In the genomic region with DNA sequence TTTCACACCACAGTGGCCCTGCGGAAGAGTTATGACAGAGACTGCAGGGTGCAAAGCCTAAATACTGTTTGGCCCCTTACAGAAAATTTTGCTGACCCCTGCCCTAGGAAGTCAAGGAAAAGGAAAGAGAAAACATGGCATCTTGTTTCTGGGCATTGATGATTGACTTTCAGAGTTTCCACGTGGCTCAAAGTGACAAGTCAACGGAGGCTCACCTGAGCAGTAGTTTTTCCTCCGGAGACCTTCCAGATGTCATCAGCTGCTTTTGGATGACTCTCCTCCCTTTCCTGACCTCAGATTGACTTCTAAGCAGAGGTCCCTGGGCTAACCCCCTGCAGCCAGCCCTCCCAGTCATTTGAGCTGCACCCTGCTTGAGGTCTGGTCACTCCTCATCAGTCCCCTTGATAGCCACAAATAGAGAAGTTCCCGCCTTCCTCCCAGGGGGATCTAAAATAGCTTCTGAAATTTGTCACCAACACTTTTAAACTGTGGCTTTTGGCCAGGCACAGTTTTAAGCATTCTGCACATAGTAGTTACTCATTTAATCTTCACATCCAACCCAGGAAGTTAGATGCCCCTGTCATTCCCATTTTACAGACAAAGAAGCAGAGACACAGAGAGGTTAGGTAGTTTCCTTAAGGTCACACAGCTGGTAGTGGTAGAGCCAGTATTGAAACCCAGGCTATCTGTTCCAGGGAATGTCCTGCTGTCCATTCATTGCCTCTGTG, we compare ENCODE assay signal across 19 cellular contexts.
DNase-seq lines count a peak whose midpoint lies in the region; ATAC-seq lines count a peak whose summit lies in the region.
"Had no signal": no experiment of that assay in that cellular context is flagged by ENCODE, and none has a peak within 500 bp of the region (broad histone marks: within the 10 kb centered on the region; RNA-seq: fewer than 3 reads in every experiment).

No MANE protein-coding gene starts in this region.

- CTCF ChIA-PET in CD8-positive, alpha-beta memory T cell (lab: Charles Lee) = interaction anchor here (1.9 kb wide), 1 partner anchor 143 kb away, joined by 5 read pairs; the partner anchor contains the start of gene CHST11

- H3K36me3 ChIP-seq in CD8-positive, alpha-beta memory T cell (ENCODE audit: insufficient read depth, low read length) = no peaks in the 10 kb centered on the region
- peaks cover 36% of the 10 kb centered on the region for H3K36me3 ChIP-seq in KOPT-K1 (ENCODE audit: insufficient read depth, low read length)
- H3K36me3 ChIP-seq: suprapubic skin had no signal

- POLR2A ChIA-PET in CD8-positive, alpha-beta memory T cell (lab: Charles Lee) = no interaction called here

- peaks cover 31% of the 10 kb centered on the region for H3K4me1 ChIP-seq in CD8-positive, alpha-beta memory T cell (ENCODE audit: insufficient read depth, low read length)

- no peak for ATAC-seq in activated T-helper 17 cell treated with anti-CD3 and anti-CD28 coated beads, Interleukin-2, amount 50 U/mL, for 72 hours (replicated peaks)
- ATAC-seq in stimulated activated effector memory CD8-positive, alpha-beta T cell treated with anti-CD3 and anti-CD28 coated beads, Interleukin-12 subunit alpha, Interleukin-12 subunit beta, amount 100 ng/mL, for 72 hours = no peak
- ATAC-seq: activated naive CD4-positive, alpha-beta T cell treated with anti-CD3 and anti-CD28 coated beads, Interleukin-2, amount 50 U/mL, for 72 hours; left lobe of liver had no signal

- no peak overlapping the region for H3K27ac ChIP-seq in CD8-positive, alpha-beta memory T cell (ENCODE audit: low read depth, low read length)
- peak overlapping the region; percentile 93 for H3K27ac ChIP-seq in KOPT-K1 (ENCODE audit: low read depth, low read length, poor library complexity, severe bottlenecking)
- H3K27ac ChIP-seq: KMS-11, suprapubic skin, VCaP had no signal

- peaks cover 0 to 28% (median 3%) of the 10 kb centered on the region in 3 donors for H3K36me3 Mint-ChIP-seq in CD8-positive, alpha-beta memory T cell
- H3K36me3 Mint-ChIP-seq in activated T-helper 17 cell treated with anti-CD3 and anti-CD28 coated beads, Interleukin-2, amount 50 U/mL, for 72 hours (ENCODE audit: low read depth) = peaks cover 25% of the 10 kb centered on the region
- peaks cover 11% of the 10 kb centered on the region for H3K36me3 Mint-ChIP-seq in stimulated activated effector memory CD8-positive, alpha-beta T cell treated with anti-CD3 and anti-CD28 coated beads, Interleukin-12 subunit alpha, Interleukin-12 subunit beta, amount 100 ng/mL, for 72 hours

- no peaks in the 10 kb centered on the region for H3K9me3 ChIP-seq in CD8-positive, alpha-beta memory T cell (ENCODE audit: low read length)
- no peaks in the 10 kb centered on the region for H3K9me3 ChIP-seq in KOPT-K1 (ENCODE audit: insufficient read depth, low read length, poor library complexity, severe bottlenecking)
- H3K9me3 ChIP-seq: suprapubic skin had no signal

- H3K4me3 Mint-ChIP-seq in CD8-positive, alpha-beta memory T cell = no peak overlapping the region
- no peak overlapping the region for H3K4me3 Mint-ChIP-seq in activated T-helper 17 cell treated with anti-CD3 and anti-CD28 coated beads, Interleukin-2, amount 50 U/mL, for 72 hours
- H3K4me3 Mint-ChIP-seq in stimulated activated effector memory CD8-positive, alpha-beta T cell treated with anti-CD3 and anti-CD28 coated beads, Interleukin-12 subunit alpha, Interleukin-12 subunit beta, amount 100 ng/mL, for 72 hours = no peak overlapping the region
- H3K4me3 Mint-ChIP-seq: activated CD4-positive, alpha-beta memory T cell treated with anti-CD3 and anti-CD28 coated beads for 36 hours had no signal

- H3K9me3 Mint-ChIP-seq in CD8-positive, alpha-beta memory T cell = no peaks in the 10 kb centered on the region
- no peaks in the 10 kb centered on the region for H3K9me3 Mint-ChIP-seq in activated T-helper 17 cell treated with anti-CD3 and anti-CD28 coated beads, Interleukin-2, amount 50 U/mL, for 72 hours
- no peaks in the 10 kb centered on the region for H3K9me3 Mint-ChIP-seq in stimulated activated effector memory CD8-positive, alpha-beta T cell treated with anti-CD3 and anti-CD28 coated beads, Interleukin-12 subunit alpha, Interleukin-12 subunit beta, amount 100 ng/mL, for 72 hours
- H3K9me3 Mint-ChIP-seq: activated CD4-positive, alpha-beta memory T cell treated with anti-CD3 and anti-CD28 coated beads for 36 hours; activated naive CD4-positive, alpha-beta T cell treated with anti-CD3 and anti-CD28 coated beads, Interleukin-2, amount 50 U/mL, for 72 hours had no signal

- H3K4me1 Mint-ChIP-seq in CD8-positive, alpha-beta memory T cell = peaks cover 64 to 97% (median 93%) of the 10 kb centered on the region in 3 donors
- peaks cover 41% of the 10 kb centered on the region for H3K4me1 Mint-ChIP-seq in activated T-helper 17 cell treated with anti-CD3 and anti-CD28 coated beads, Interleukin-2, amount 50 U/mL, for 72 hours
- peaks cover 70% of the 10 kb centered on the region for H3K4me1 Mint-ChIP-seq in stimulated activated effector memory CD8-positive, alpha-beta T cell treated with anti-CD3 and anti-CD28 coated beads, Interleukin-12 subunit alpha, Interleukin-12 subunit beta, amount 100 ng/mL, for 72 hours

- H3K27me3 Mint-ChIP-seq in CD8-positive, alpha-beta memory T cell = no peaks in the 10 kb centered on the region
- no peaks in the 10 kb centered on the region for H3K27me3 Mint-ChIP-seq in activated T-helper 17 cell treated with anti-CD3 and anti-CD28 coated beads, Interleukin-2, amount 50 U/mL, for 72 hours
- H3K27me3 Mint-ChIP-seq: activated CD4-positive, alpha-beta memory T cell treated with anti-CD3 and anti-CD28 coated beads for 36 hours had no signal

- DNase-seq in CD8-positive, alpha-beta memory T cell = no peak
- no peak for DNase-seq in stimulated activated effector memory CD8-positive, alpha-beta T cell treated with anti-CD3 and anti-CD28 coated beads, Interleukin-12 subunit alpha, Interleukin-12 subunit beta, amount 100 ng/mL, for 72 hours (ENCODE audit: low spot score in 2 of 2)
- DNase-seq in glomerular visceral epithelial cell (ENCODE audit: extremely low spot score) (no peak), GM03348 (ENCODE audit: low spot score) (no peak), GM19238 (ENCODE audit: insufficient read length, low spot score) (no peak)
- DNase-seq: activated CD4-positive, alpha-beta memory T cell treated with anti-CD3 and anti-CD28 coated beads for 36 hours; NCI-H2107; NCI-H524 treated with DMSO at 0.1 percent for 48 hours; retina; stimulated activated CD4-positive, alpha-beta T cell treated with anti-CD3 and anti-CD28 coated beads, Interleukin-12 subunit alpha, Interleukin-12 subunit beta, amount 100 ng/mL, for 4 hours; stimulated activated CD8-positive, alpha-beta memory T cell treated with anti-CD3 and anti-CD28 coated beads, Interleukin-4, amount 100 ng/mL, for 48 hours; T-helper 1 cell had no signal

- H3K27me3 ChIP-seq in CD8-positive, alpha-beta memory T cell (ENCODE audit: insufficient read depth, low read length, poor library complexity, severe bottlenecking) = no peaks in the 10 kb centered on the region
- H3K27me3 ChIP-seq: suprapubic skin had no signal

- peak overlapping the region in 7 of 8 donors; percentile 35 to 69 (median 55) for H3K27ac Mint-ChIP-seq in CD8-positive, alpha-beta memory T cell
- peak overlapping the region; percentile 98 for H3K27ac Mint-ChIP-seq in activated T-helper 17 cell treated with anti-CD3 and anti-CD28 coated beads, Interleukin-2, amount 50 U/mL, for 72 hours
- peak overlapping the region; percentile 85 for H3K27ac Mint-ChIP-seq in stimulated activated effector memory CD8-positive, alpha-beta T cell treated with anti-CD3 and anti-CD28 coated beads, Interleukin-12 subunit alpha, Interleukin-12 subunit beta, amount 100 ng/mL, for 72 hours
- H3K27ac Mint-ChIP-seq: activated CD4-positive, alpha-beta memory T cell treated with anti-CD3 and anti-CD28 coated beads for 36 hours had no signal

- no peak overlapping the region for H3K4me3 ChIP-seq in CD8-positive, alpha-beta memory T cell (ENCODE audit: low read length)
- H3K4me3 ChIP-seq: suprapubic skin had no signal
